In the genomic region with DNA sequence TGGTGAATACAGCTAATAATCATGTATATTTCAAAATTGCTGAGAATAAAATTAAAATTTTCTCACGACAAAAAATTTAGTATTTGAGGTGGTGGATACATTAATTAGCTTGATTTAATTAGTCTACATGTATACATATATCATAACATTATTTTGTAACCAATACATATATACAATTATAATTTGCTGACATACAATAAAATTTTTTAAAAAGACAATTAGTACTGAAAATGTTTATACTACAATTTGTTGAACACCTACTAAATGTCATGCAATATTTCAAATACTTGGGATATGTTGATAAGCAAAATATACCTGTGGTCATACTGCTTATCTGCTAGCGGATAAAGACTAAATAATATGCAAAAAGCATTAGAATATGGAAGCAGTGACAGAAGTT, we compare ENCODE assay signal across 26 cellular contexts.
"Had no signal": no experiment of that assay in that cellular context is flagged by ENCODE, and none has a peak within 500 bp of the region (broad histone marks: within the 10 kb centered on the region; RNA-seq: fewer than 3 reads in every experiment).

No MANE protein-coding gene starts in this region.

- H2AFZ ChIP-seq: hepatocyte had no signal

- H3K36me3 ChIP-seq: colonic mucosa, esophagus squamous epithelium, gastroesophageal sphincter, heart left ventricle, left lung, lower lobe of right lung had no signal

- FAIRE-seq: endometrium, islet of Langerhans, keratinocyte had no signal

- H3K79me2 ChIP-seq: hepatocyte had no signal

- DNase-seq: colonic mucosa; cortex of kidney; effector CD8-positive, alpha-beta T cell; effector memory CD8-positive, alpha-beta T cell; endodermal cell; erythroblast; esophagus squamous epithelium; foreskin fibroblast; foreskin melanocyte; heart left ventricle; hypothalamus; left cardiac atrium; left lung; left ventricle myocardium superior; lower lobe of right lung; mesenchymal stem cell; mucosa of descending colon; naive B cell; naive thymus-derived CD8-positive, alpha-beta T cell had no signal

- H3K27me3 ChIP-seq: colonic mucosa, esophagus squamous epithelium, gastroesophageal sphincter, heart left ventricle, hepatocyte, left lung had no signal

- ATAC-seq: effector memory CD8-positive, alpha-beta T cell; esophagus mucosa; gastroesophageal sphincter; heart left ventricle; left cardiac atrium; left lung; left ventricle myocardium superior; lower lobe of right lung; mucosa of descending colon; naive thymus-derived CD8-positive, alpha-beta T cell had no signal

- H3K4me3 ChIP-seq: colonic mucosa, esophagus squamous epithelium, gastroesophageal sphincter, heart left ventricle, hepatocyte, left lung, lower lobe of right lung, mucosa of descending colon had no signal

- H3K27ac ChIP-seq: colonic mucosa, epithelial cell of prostate, esophagus squamous epithelium, gastroesophageal sphincter, heart left ventricle, hepatocyte, left lung, lower lobe of right lung had no signal

- H3K4me2 ChIP-seq: hepatocyte had no signal

- H3K4me1 ChIP-seq: colonic mucosa, esophagus squamous epithelium, gastroesophageal sphincter, heart left ventricle, left lung, lower lobe of right lung had no signal

- H3K9me3 ChIP-seq: colonic mucosa, esophagus squamous epithelium, gastroesophageal sphincter, lower lobe of right lung had no signal
